Comparison of ENCODE assay signal across 8 cellular contexts in genomic region chr17:29615492-29616299, GRCh38. TPM values are rescaled to one million over a fixed set of nuclear protein-coding genes. Genes with fewer than 3 reads are reported as not detected.
DNase-seq lines count a peak whose midpoint lies in the region; ATAC-seq and TF ChIP-seq lines count a peak whose summit lies in the region.

No MANE protein-coding gene starts in this region.

- CTCF ChIA-PET in SK-N-SH (lab: Yijun Ruan, JAX), result interaction anchor here (1.2 to 1.5 kb wide), 3 partner anchors 22 to 164 kb away, joined by 3 to 4 read pairs (median 4); no protein-coding TSS in a partner anchor

- TF ChIP-seq CTCF in SK-N-SH (IDR thresholded peaks at IDR 0.05) (no peak), left ventricle myocardium inferior (IDR thresholded peaks at IDR 0.05; ENCODE audit: borderline replicate concordance) (no peak), prostate gland (IDR thresholded peaks at IDR 0.05) (peak in 1 of 4 experiments; percentile 8), upper lobe of right lung (IDR thresholded peaks at IDR 0.05) (no peak)

- H2AFZ ChIP-seq in SK-N-SH (ENCODE audit: low read depth), result no peak overlapping the region

- DNase-seq in SK-N-SH (peak; percentile 61), left ventricle myocardium inferior (peak; percentile 87), prostate gland (ENCODE audit: low spot score) (peak; percentile 82), upper lobe of right lung (peak; percentile 92)
- DNase-seq in T-helper 2 cell treated with Interferon-gamma antibody and Interleukin-4, amounts not matched to agents 5 μg/mL and 100 μg/mL, for 36 hours (ENCODE audit: low spot score), result peak; percentile 85

- H3K4me3 ChIP-seq in SK-N-SH (ENCODE audit: low read depth in 2 of 2, low read length in 1 of 2) (no peak overlapping the region), HUES6 (ENCODE audit: low read depth, low read length) (peak overlapping the region; percentile 70), left ventricle myocardium inferior (peak overlapping the region; percentile 63), prostate gland (peak overlapping the region in 1 of 2 donors; percentile 20), upper lobe of right lung (peak overlapping the region; percentile 51)

- no peaks in the 10 kb centered on the region for H3F3A ChIP-seq in SK-N-SH (replicated peaks; ENCODE audit: insufficient read depth)

- POLR2A ChIA-PET in SK-N-SH (lab: Yijun Ruan, JAX), result no interaction called here

- peaks cover 10% of the 10 kb centered on the region for H3K27me3 Mint-ChIP-seq in T-helper 2 cell treated with Interferon-gamma antibody and Interleukin-4, amounts not matched to agents 5 μg/mL and 100 μg/mL, for 36 hours (ENCODE audit: low read depth)

- H3K4me1 ChIP-seq in SK-N-SH (ENCODE audit: control insufficient read depth in 1 of 2, insufficient read depth in 2 of 2, low read depth in 1 of 2, low read length in 1 of 2) (peaks cover 14 to 30% of the 10 kb centered on the region in 2 experiments; a peak in 2 of 4 replicates), HUES6 (ENCODE audit: control insufficient read depth, insufficient read depth, low read length) (peaks cover 61% of the 10 kb centered on the region), left ventricle myocardium inferior (peaks cover 80% of the 10 kb centered on the region), prostate gland (replicated peaks) (peaks cover 5% of the 10 kb centered on the region), upper lobe of right lung (peaks cover 47% of the 10 kb centered on the region)

- WGBS in SK-N-SH (ENCODE audit: low lambda C conversion rate), result 90% methylated on average over 56 of the region's 74 CpGs
- WGBS in prostate gland, result 5% methylated on average over 73 of the region's 74 CpGs

- no peaks in the 10 kb centered on the region for H3K36me3 Mint-ChIP-seq in T-helper 2 cell treated with Interferon-gamma antibody and Interleukin-4, amounts not matched to agents 5 μg/mL and 100 μg/mL, for 36 hours (ENCODE audit: low read depth)

- peaks cover 0 to 24% of the 10 kb centered on the region in 2 experiments for H3K36me3 ChIP-seq in SK-N-SH (replicated peaks in 1 of 2; ENCODE audit: control insufficient read depth in 1 of 2, insufficient read depth in 2 of 2, low read length in 1 of 2)
- no peaks in the 10 kb centered on the region for H3K36me3 ChIP-seq in HUES6 (ENCODE audit: control insufficient read depth, insufficient read depth, low read length)
- H3K36me3 ChIP-seq in left ventricle myocardium inferior, result no peaks in the 10 kb centered on the region
- H3K36me3 ChIP-seq in prostate gland, result no peaks in the 10 kb centered on the region
- no peaks in the 10 kb centered on the region for H3K36me3 ChIP-seq in upper lobe of right lung

- H4K20me1 ChIP-seq in SK-N-SH (ENCODE audit: insufficient read depth), result no peaks in the 10 kb centered on the region

- H3K9me2 ChIP-seq in SK-N-SH, result no peaks in the 10 kb centered on the region

- no peaks in the 10 kb centered on the region for H3K79me2 ChIP-seq in SK-N-SH (ENCODE audit: insufficient read depth)

- no peaks in the 10 kb centered on the region for H3K27me3 ChIP-seq in SK-N-SH (ENCODE audit: insufficient read depth)
- H3K27me3 ChIP-seq in HUES6 (ENCODE audit: control insufficient read depth, insufficient read depth, low read length), result peaks cover 87% of the 10 kb centered on the region
- no peaks in the 10 kb centered on the region for H3K27me3 ChIP-seq in left ventricle myocardium inferior (ENCODE audit: low read depth)
- H3K27me3 ChIP-seq in prostate gland (replicated peaks; ENCODE audit: insufficient read depth), result no peaks in the 10 kb centered on the region
- no peaks in the 10 kb centered on the region for H3K27me3 ChIP-seq in upper lobe of right lung

- no peak for TF ChIP-seq RAD21 in SK-N-SH (IDR thresholded peaks at IDR 0.05; ENCODE audit: low read length)

- no peaks in the 10 kb centered on the region for H3K9me3 Mint-ChIP-seq in T-helper 2 cell treated with Interferon-gamma antibody and Interleukin-4, amounts not matched to agents 5 μg/mL and 100 μg/mL, for 36 hours

- peaks cover 34% of the 10 kb centered on the region for H3K4me1 Mint-ChIP-seq in T-helper 2 cell treated with Interferon-gamma antibody and Interleukin-4, amounts not matched to agents 5 μg/mL and 100 μg/mL, for 36 hours (ENCODE audit: low read depth)

- H3K9ac ChIP-seq in SK-N-SH, result no peak overlapping the region
- H3K9ac ChIP-seq in HUES6 (ENCODE audit: low read length), result no peak overlapping the region

- intact Hi-C loops in left ventricle myocardium inferior (cut with micrococcal nuclease) (no loop called here), prostate gland (cut with DNase I) (no loop called here), upper lobe of right lung (cut with DNase I) (no loop called here)

- no peaks in the 10 kb centered on the region for H3K9me3 ChIP-seq in SK-N-SH
- 0 out of 2 replicates have a peak, but pooled peaks cover 2% of the 10 kb centered on the region for H3K9me3 ChIP-seq in HUES6 (ENCODE audit: control insufficient read depth, insufficient read depth, low read depth, low read length)
- H3K9me3 ChIP-seq in left ventricle myocardium inferior (replicated peaks), result no peaks in the 10 kb centered on the region
- no peaks in the 10 kb centered on the region for H3K9me3 ChIP-seq in prostate gland
- no peaks in the 10 kb centered on the region for H3K9me3 ChIP-seq in upper lobe of right lung

- peak overlapping the region; percentile 92 for H3K27ac Mint-ChIP-seq in T-helper 2 cell treated with Interferon-gamma antibody and Interleukin-4, amounts not matched to agents 5 μg/mL and 100 μg/mL, for 36 hours

- no peak overlapping the region for H3K4me2 ChIP-seq in SK-N-SH

- peak; percentile 63 for TF ChIP-seq POLR2A in prostate gland (IDR thresholded peaks at IDR 0.05)

- no peak overlapping the region; a peak in 1 of 4 replicates for H3K27ac ChIP-seq in SK-N-SH (ENCODE audit: low read depth in 2 of 2, low read length in 1 of 2)
- H3K27ac ChIP-seq in HUES6 (ENCODE audit: low read depth, low read length), result no peak overlapping the region
- H3K27ac ChIP-seq in angular gyrus (ENCODE audit: low read depth, low read length), result peak overlapping the region; percentile 91
- H3K27ac ChIP-seq in left ventricle myocardium inferior (replicated peaks), result peak overlapping the region; percentile 77
- no peak overlapping the region for H3K27ac ChIP-seq in prostate gland
- H3K27ac ChIP-seq in upper lobe of right lung, result peak overlapping the region; percentile 51

- TF ChIP-seq EP300 in SK-N-SH (IDR thresholded peaks at IDR 0.05; ENCODE audit: borderline replicate concordance in 1 of 2, low read depth in 1 of 2, low read length in 1 of 2), result no peak

- ATAC-seq in SK-N-SH treated with all-trans-retinoic acid at 6 μM for 48 hours (no peak), upper lobe of right lung (peak; percentile 75)

- peak overlapping the region; percentile 85 for H3K4me3 Mint-ChIP-seq in T-helper 2 cell treated with Interferon-gamma antibody and Interleukin-4, amounts not matched to agents 5 μg/mL and 100 μg/mL, for 36 hours

TF ChIP-seq in SK-N-SH, 30 proteins besides CTCF, POLR2A, EP300 and RAD21 (continues in another document):
- TF ChIP-seq EZH2phosphoT487 (IDR thresholded peaks at IDR 0.05; ENCODE audit: borderline replicate concordance, low read depth) (no peak), TCF12 (IDR thresholded peaks at IDR 0.05) (no peak), MXI1 (IDR thresholded peaks at IDR 0.05; ENCODE audit: low read depth, low read length) (no peak), RFX5 (IDR thresholded peaks at IDR 0.05; ENCODE audit: low read length) (no peak), GABPA (IDR thresholded peaks at IDR 0.05; ENCODE audit: low read depth) (no peak)

RNA-seq across cellular contexts. Expression of gene CORO6, which starts 7.0 kb away (rescaled TPM):
- 18.4 and 28.1 TPM in 2 replicates for polyA plus RNA-seq in SK-N-SH (2012; rRNA removed)
- polyA plus RNA-seq in SK-N-SH (2012; cell fraction: cytosol; rRNA removed), result 2.0 and 5.5 TPM in 2 replicates
- polyA plus RNA-seq in SK-N-SH (2012; cell fraction: nucleus; rRNA removed), result 212 and 229 TPM in 2 replicates
- total RNA-seq in left ventricle myocardium inferior, result 101 TPM
- 10 to 100 TPM; 23.4 to 33.5 TPM for total RNA-seq in prostate gland
- total RNA-seq in upper lobe of right lung, result 7.7 TPM

RNA-seq across cellular contexts. Expression of gene ANKRD13B, which starts 22.8 kb away (rescaled TPM):
- 14.0 and 16.1 TPM in 2 replicates for polyA plus RNA-seq in SK-N-SH (2012; rRNA removed)
- polyA plus RNA-seq in SK-N-SH (2012; cell fraction: cytosol; rRNA removed), result 4.1 and 9.1 TPM in 2 replicates
- 90.2 and 139 TPM in 2 replicates for polyA plus RNA-seq in SK-N-SH (2012; cell fraction: nucleus; rRNA removed)
- total RNA-seq in left ventricle myocardium inferior, result 5.9 TPM
- total RNA-seq in prostate gland, result 10 to 100 TPM in 1 of 2 donors, 1 to 10 TPM in 1; 2.7 to 30.0 TPM
- total RNA-seq in upper lobe of right lung, result 6.8 TPM

RNA-seq across cellular contexts. Expression of gene GIT1, which starts 26.2 kb away (rescaled TPM):
- polyA plus RNA-seq in SK-N-SH (2012; rRNA removed), result 39.4 and 42.9 TPM in 2 replicates
- 21.6 and 27.8 TPM in 2 replicates for polyA plus RNA-seq in SK-N-SH (2012; cell fraction: cytosol; rRNA removed)
- 92.1 and 131 TPM in 2 replicates for polyA plus RNA-seq in SK-N-SH (2012; cell fraction: nucleus; rRNA removed)
- total RNA-seq in left ventricle myocardium inferior, result 31.9 TPM
- 10 to 100 TPM; 29.1 to 86.9 TPM for total RNA-seq in prostate gland
- 64.8 TPM for total RNA-seq in upper lobe of right lung

RNA-seq across cellular contexts. Expression of gene TP53I13, which starts 47.2 kb away (rescaled TPM):
- polyA plus RNA-seq in SK-N-SH (2012; rRNA removed), result 39.2 and 45.3 TPM in 2 replicates
- polyA plus RNA-seq in SK-N-SH (2012; cell fraction: cytosol; rRNA removed), result 15.7 and 27.4 TPM in 2 replicates
- polyA plus RNA-seq in SK-N-SH (2012; cell fraction: nucleus; rRNA removed), result 130 and 165 TPM in 2 replicates
- total RNA-seq in left ventricle myocardium inferior, result 37.2 TPM
- total RNA-seq in prostate gland, result 10 to 100 TPM; 52.5 to 82.0 TPM
- total RNA-seq in upper lobe of right lung, result 51.9 TPM

RNA-seq across cellular contexts. Expression of gene ABHD15, which starts 48.9 kb away (rescaled TPM):
- 6.3 and 7.0 TPM in 2 replicates for polyA plus RNA-seq in SK-N-SH (2012; rRNA removed)
- 4.4 and 6.0 TPM in 2 replicates for polyA plus RNA-seq in SK-N-SH (2012; cell fraction: cytosol; rRNA removed)
- 5.7 and 6.0 TPM in 2 replicates for polyA plus RNA-seq in SK-N-SH (2012; cell fraction: nucleus; rRNA removed)
- 5.9 TPM for total RNA-seq in left ventricle myocardium inferior
- total RNA-seq in prostate gland, result 10 to 100 TPM in 1 of 2 donors, 1 to 10 TPM in 1; 9.1 to 14.8 TPM
- 10.9 TPM for total RNA-seq in upper lobe of right lung

Comparison
In these comparisons a context has a peak if more than half of its experiments do, and no peak if none do; other contexts are left out.
1. H3K27ac ChIP-seq: peak in angular gyrus (single experiment), left ventricle myocardium inferior (single experiment) and upper lobe of right lung (single experiment); none in SK-N-SH (0 of 2), HUES6 (single experiment) and prostate gland (0 of 2).
2. H3K4me3 ChIP-seq: peak in HUES6 (single experiment), left ventricle myocardium inferior (single experiment) and upper lobe of right lung (single experiment); none in SK-N-SH (0 of 2).
3. Peak in every context shown above with its lines, with median percentiles within 50 percentile points of each other: DNase-seq.